Comparison of ENCODE assay signal across 8 cellular contexts in genomic region chr15:70466895-70467529, GRCh38.
DNase-seq lines count a peak whose midpoint lies in the region; ATAC-seq and TF ChIP-seq lines count a peak whose summit lies in the region.

No MANE protein-coding gene starts in this region.

- H3K27ac ChIP-seq in WERI-Rb-1 (no peak overlapping the region), endodermal cell (ENCODE audit: low read depth, low read length) (no peak overlapping the region), aorta (ENCODE audit: low read depth in 1 of 2, low read length in 2 of 2) (no peak overlapping the region)

- H3K9me3 ChIP-seq in WERI-Rb-1 (ENCODE audit: severe bottlenecking): no peaks in the 10 kb centered on the region
- H3K9me3 ChIP-seq in endodermal cell (ENCODE audit: control insufficient read depth, low read length): no peaks in the 10 kb centered on the region
- no peaks in the 10 kb centered on the region for H3K9me3 ChIP-seq in aorta (ENCODE audit: control insufficient read depth, low read length)

- H3K36me3 Mint-ChIP-seq in endodermal cell (ENCODE audit: low read depth): no peaks in the 10 kb centered on the region

- TF ChIP-seq CTCF in GM12875 (IDR thresholded peaks at IDR 0.05; ENCODE audit: borderline replicate concordance, insufficient read depth, low read depth, low read length): peak; percentile 83
- TF ChIP-seq CTCF in WERI-Rb-1 (IDR thresholded peaks at IDR 0.05; ENCODE audit: low read depth, low read length): peak; percentile 78
- TF ChIP-seq CTCF in endodermal cell (conservative IDR thresholded peaks at IDR 0.05): peak; percentile 79

- H3K4me3 ChIP-seq in GM12875 (ENCODE audit: low read depth, low read length): no peak overlapping the region
- no peak overlapping the region for H3K4me3 ChIP-seq in WERI-Rb-1 (ENCODE audit: low read depth, low read length)
- no peak overlapping the region for H3K4me3 ChIP-seq in endodermal cell (ENCODE audit: low read length)
- no peak overlapping the region for H3K4me3 ChIP-seq in aorta (ENCODE audit: low read length in 2 of 2)

- no peak overlapping the region for H3K4me3 Mint-ChIP-seq in endodermal cell

- H3K27me3 ChIP-seq in WERI-Rb-1 (ENCODE audit: insufficient read depth, low read depth, severe bottlenecking) (no peaks in the 10 kb centered on the region), endodermal cell (ENCODE audit: control insufficient read depth, insufficient read depth, low read length, poor library complexity, severe bottlenecking) (no peaks in the 10 kb centered on the region), aorta (ENCODE audit: control insufficient read depth in 1 of 2, insufficient read depth in 2 of 2, low read length in 1 of 2) (no peaks in the 10 kb centered on the region)

- H3K4me1 Mint-ChIP-seq in endodermal cell: no peaks in the 10 kb centered on the region

- ATAC-seq in aorta (ENCODE audit: low FRiP score): no peak

- DNase-seq in AG20443 (ENCODE audit: low spot score): peak; percentile 77
- DNase-seq in NCI-H187 treated with DMSO at 0.1 percent for 48 hours (lab: John Stamatoyannopoulos, UW): peak; percentile 11
- peak; percentile 73 for DNase-seq in WERI-Rb-1
- DNase-seq in endodermal cell: peak; percentile 83
- peak; percentile 69 for DNase-seq in mucosa of gallbladder (ENCODE audit: low spot score)
- DNase-seq in aorta: peak; percentile 73 to 81
- no peak for DNase-seq in mesenteric fat pad (ENCODE audit: low spot score)

- no peaks in the 10 kb centered on the region for H3K36me3 ChIP-seq in WERI-Rb-1
- H3K36me3 ChIP-seq in endodermal cell (ENCODE audit: control insufficient read depth, insufficient read depth, low read length): no peaks in the 10 kb centered on the region
- no peaks in the 10 kb centered on the region for H3K36me3 ChIP-seq in aorta (ENCODE audit: control insufficient read depth in 1 of 2, insufficient read depth in 2 of 2, low read length in 1 of 2)

- H3K4me1 ChIP-seq in endodermal cell (ENCODE audit: control insufficient read depth, insufficient read depth, low read length): no peaks in the 10 kb centered on the region
- no peaks in the 10 kb centered on the region for H3K4me1 ChIP-seq in aorta (ENCODE audit: control insufficient read depth in 1 of 2, insufficient read depth in 2 of 2, low read length in 2 of 2)

- WGBS in endodermal cell (ENCODE audit: insufficient coverage in 1 of 2, insufficient read length in 1 of 2), 2 experiments: 72% methylated on average over 3 to 4 of the region's 4 CpGs
- 54 to 57% methylated on average over 4 of the region's 4 CpGs for WGBS in aorta, 2 donors

- no peak overlapping the region for H3K27ac Mint-ChIP-seq in endodermal cell

- no peaks in the 10 kb centered on the region for H3K9me3 Mint-ChIP-seq in endodermal cell

- no peak overlapping the region for H3K9ac ChIP-seq in endodermal cell (ENCODE audit: extremely low read depth, low read length, poor library complexity, severe bottlenecking)

- intact Hi-C loops in aorta (cut with DNase I): no loop called here

- H3K27me3 Mint-ChIP-seq in endodermal cell (ENCODE audit: insufficient read depth): no peaks in the 10 kb centered on the region
